Comparison of ENCODE assay signal across 8 cellular contexts in the genomic region with DNA sequence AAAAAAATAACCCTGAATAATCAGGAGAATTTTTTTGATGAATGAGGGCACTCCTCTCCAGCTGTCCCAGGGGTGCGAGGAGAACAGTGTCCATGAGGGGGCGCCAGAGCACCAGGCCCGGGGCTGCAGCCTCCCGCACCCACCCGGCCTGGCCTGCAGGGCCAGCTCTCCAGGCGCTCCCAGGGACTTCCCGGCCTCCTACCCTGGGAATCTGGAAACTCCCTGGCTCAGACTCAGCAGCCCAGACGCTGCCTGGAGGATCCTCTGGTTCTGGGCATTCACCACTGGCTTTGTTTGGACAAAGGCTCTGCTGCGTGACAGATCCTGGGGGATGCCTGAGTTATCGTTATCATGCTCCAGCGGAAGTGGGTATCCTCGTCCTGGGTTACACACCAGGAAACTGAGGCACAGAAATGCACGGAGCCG. TPM values are rescaled to one million over a fixed set of nuclear protein-coding genes. Genes with fewer than 3 reads are reported as not detected.
A peak's percentile ranks its signal among the peaks of the same experiment; 100 is the strongest.
DNase-seq lines count a peak whose midpoint lies in the region; ATAC-seq and TF ChIP-seq lines count a peak whose summit lies in the region.

No MANE protein-coding gene starts in this region.

- ATAC-seq in GM18909 (IDR thresholded peaks at IDR 0.05; ENCODE audit: poor library complexity, unreplicated experiment) = no peak

- no peak overlapping the region for H3K4me3 Mint-ChIP-seq in endothelial cell (ENCODE audit: unreplicated experiment)

- H3K27ac ChIP-seq in 22Rv1 = 0 out of 2 replicates have a peak overlapping the region, but pooled peaks have one; percentile 37

- peak; percentile 80 for DNase-seq in GM13976 (ENCODE audit: low spot score)
- DNase-seq in NCI-H748 treated with DMSO at 0.1 percent for 48 hours (lab: John Stamatoyannopoulos, UW) = peak; percentile 1
- peak; percentile 66 for DNase-seq in activated CD8-positive, alpha-beta memory T cell treated with anti-CD3 and anti-CD28 coated beads, Interleukin-2, amount 50 U/mL, for 4 hours
- DNase-seq in endothelial cell (ENCODE audit: low spot score) = peak; percentile 96
- peak; percentile 80 for DNase-seq in midbrain (lab: John Stamatoyannopoulos, UW)
- DNase-seq in stimulated activated CD8-positive, alpha-beta memory T cell treated with anti-CD3 and anti-CD28 coated beads, Interleukin-12 subunit alpha, Interleukin-12 subunit beta, amount 100 ng/mL, for 4 hours (ENCODE audit: low read depth) = peak; percentile 26

- peaks cover 29% of the 10 kb centered on the region for H3K36me3 Mint-ChIP-seq in endothelial cell (ENCODE audit: low read depth, unreplicated experiment)

- no peaks in the 10 kb centered on the region for H3K4me1 Mint-ChIP-seq in endothelial cell (ENCODE audit: unreplicated experiment)

- peaks cover 5% of the 10 kb centered on the region for H3K27me3 Mint-ChIP-seq in endothelial cell (ENCODE audit: unreplicated experiment)

- no peak overlapping the region for H3K27ac Mint-ChIP-seq in endothelial cell (ENCODE audit: unreplicated experiment)

- in situ Hi-C loops in GM13976 (cut with MboI; ENCODE audit: low sequenced_read_pairs, unreplicated experiment) = no loop called here

- H3K9me3 Mint-ChIP-seq in endothelial cell (ENCODE audit: unreplicated experiment) = no peaks in the 10 kb centered on the region

- TF ChIP-seq CTCF in 22Rv1 (IDR thresholded peaks at IDR 0.05) (peak; percentile 98), GM13976 (IDR thresholded peaks at IDR 0.05; ENCODE audit: borderline replicate concordance, control extremely low read depth, extremely low read depth, insufficient read depth, missing control alignments) (peak; percentile 68), endothelial cell (IDR thresholded peaks at IDR 0.05; ENCODE audit: unreplicated experiment) (peak; percentile 97)

RNA-seq across cellular contexts. Expression of gene MCM5, which starts 31.0 kb away (rescaled TPM):
- total RNA-seq in endothelial cell (ENCODE audit: unreplicated experiment) = 80.9 TPM

RNA-seq across cellular contexts. Expression of gene HMOX1, which starts 50.0 kb away (rescaled TPM):
- 17.5 TPM for total RNA-seq in endothelial cell (ENCODE audit: unreplicated experiment)

Comparison
In these comparisons a context has a peak if more than half of its experiments do, and no peak if none do; other contexts are left out.
1. DNase-seq: peak in every context shown above with its lines; median percentile 96 in endothelial cell; 80 in GM13976; 80 in midbrain; 66 in activated CD8-positive, alpha-beta memory T cell treated with anti-CD3 and anti-CD28 coated beads, Interleukin-2, amount 50 U/mL, for 4 hours; 26 in stimulated activated CD8-positive, alpha-beta memory T cell treated with anti-CD3 and anti-CD28 coated beads, Interleukin-12 subunit alpha, Interleukin-12 subunit beta, amount 100 ng/mL, for 4 hours; 1 in NCI-H748 treated with DMSO at 0.1 percent for 48 hours.